1 cellular context compared by ENCODE assay signal in genomic region chr6:145028144-145028818, GRCh38.
TF ChIP-seq lines count a peak whose summit lies in the region.

No MANE protein-coding gene starts in this region.

TF ChIP-seq in Ishikawa, 13 proteins besides CTCF, POLR2A, EP300 and RAD21 (continued from another document):
- TF ChIP-seq USF1 (IDR thresholded peaks at IDR 0.05) (no peak), CEBPB (IDR thresholded peaks at IDR 0.05) (no peak)
TF ChIP-seq in Ishikawa: peak in this region for 0.
